ENCODE assay signal across 8 cellular contexts in the genomic region with DNA sequence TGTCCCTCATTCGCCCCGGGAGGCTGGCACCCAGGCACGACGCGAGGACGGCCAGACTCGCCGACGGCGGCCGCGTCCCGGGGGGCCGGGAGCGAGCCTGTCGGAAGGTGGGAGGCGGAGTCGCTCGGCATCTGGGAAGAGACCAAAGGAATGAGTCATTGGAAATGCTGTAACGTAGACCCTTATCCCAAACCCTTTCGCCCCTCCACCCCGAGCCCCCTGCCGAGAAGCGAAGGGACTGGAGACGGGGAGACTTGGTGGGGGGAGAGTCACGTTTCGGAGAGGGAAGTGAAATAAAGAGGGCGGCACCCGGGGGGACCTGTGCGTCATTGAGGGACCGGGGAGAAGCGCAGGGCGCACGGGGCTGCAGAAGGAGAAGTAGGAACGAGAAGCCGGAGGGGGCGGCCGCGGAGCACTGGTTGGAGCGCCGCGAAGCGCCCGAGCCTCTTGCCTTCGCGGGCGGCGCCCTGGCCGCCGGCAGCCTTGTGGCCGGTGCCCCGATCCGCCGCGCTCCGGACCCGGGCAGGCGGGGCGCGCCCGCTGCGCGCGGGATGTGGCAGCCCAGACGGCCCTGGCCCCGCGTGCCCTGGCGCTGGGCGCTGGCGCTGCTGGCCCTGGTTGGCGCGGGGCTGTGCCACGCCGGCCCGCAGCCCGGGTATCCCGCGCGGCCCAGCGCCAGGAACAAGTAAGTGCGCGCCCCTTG. TPM values are rescaled to one million over a fixed set of nuclear protein-coding genes. Genes with fewer than 3 reads are reported as not detected.
DNase-seq lines count a peak whose midpoint lies in the region; ATAC-seq and TF ChIP-seq lines count a peak whose summit lies in the region.

A gene (plus strand): TSS at position 369 of the 703 bp plus-strand sequence. CDS start 183 bp downstream, at position 552.

- ATAC-seq in HG03135 (IDR thresholded peaks at IDR 0.05; ENCODE audit: unreplicated experiment) (peak; percentile 43), esophagus mucosa (peak; percentile 44), GM21529 (IDR thresholded peaks at IDR 0.05; ENCODE audit: unreplicated experiment) (no peak)
- ATAC-seq in activated CD8-positive, alpha-beta T cell treated with anti-CD3 and anti-CD28 coated beads for 36 hours: peak; percentile 38
- ATAC-seq in naive thymus-derived CD4-positive, alpha-beta T cell: peak; percentile 79

- peak within 1 kb of the TSS; percentile 77 for H3K4me3 Mint-ChIP-seq in activated CD8-positive, alpha-beta T cell treated with anti-CD3 and anti-CD28 coated beads for 36 hours
- peak within 1 kb of the TSS; percentile 81 to 93 (median 90) for H3K4me3 Mint-ChIP-seq in naive thymus-derived CD4-positive, alpha-beta T cell

- peaks cover 41% of the 10 kb centered on the region for H3K27me3 Mint-ChIP-seq in activated CD8-positive, alpha-beta T cell treated with anti-CD3 and anti-CD28 coated beads for 36 hours
- H3K27me3 Mint-ChIP-seq in naive thymus-derived CD4-positive, alpha-beta T cell: peaks cover 19 to 55% (median 46%) of the 10 kb centered on the region in 5 donors

- peaks cover 10 to 15% of the 10 kb centered on the region in 2 donors for H3K27me3 ChIP-seq in naive thymus-derived CD4-positive, alpha-beta T cell (ENCODE audit: control insufficient read depth in 2 of 2, insufficient read depth in 2 of 2, low read length in 2 of 2)

- H3K9me3 Mint-ChIP-seq in activated CD8-positive, alpha-beta T cell treated with anti-CD3 and anti-CD28 coated beads for 36 hours: no peaks in the 10 kb centered on the region
- peaks cover 0 to 5% (median 0%) of the 10 kb centered on the region in 11 donors for H3K9me3 Mint-ChIP-seq in naive thymus-derived CD4-positive, alpha-beta T cell

- TF ChIP-seq CTCF in GM13976 (IDR thresholded peaks at IDR 0.05; ENCODE audit: borderline replicate concordance, control extremely low read depth, extremely low read depth, insufficient read depth, missing control alignments): no peak
- no peak for TF ChIP-seq CTCF in activated CD8-positive, alpha-beta T cell treated with anti-CD3 and anti-CD28 coated beads for 36 hours (IDR thresholded peaks at IDR 0.05)

- H3K27ac ChIP-seq in naive thymus-derived CD4-positive, alpha-beta T cell (ENCODE audit: low read depth, low read length): no peak within 1 kb of the TSS

- DNase-seq in GM13976 (ENCODE audit: low spot score) (peak; percentile 83), ureter (ENCODE audit: low spot score) (peak; percentile 71), NCI-H2029 treated with DMSO at 0.1 percent for 48 hours (lab: John Stamatoyannopoulos, UW) (no peak)
- DNase-seq in activated CD8-positive, alpha-beta T cell treated with anti-CD3 and anti-CD28 coated beads for 36 hours: peak; percentile 68
- DNase-seq in naive thymus-derived CD4-positive, alpha-beta T cell: peak; percentile 22 to 52 (median 35)

- intact Hi-C loops in activated CD8-positive, alpha-beta T cell treated with anti-CD3 and anti-CD28 coated beads for 36 hours (cut with micrococcal nuclease): loop anchor here (5.0 kb wide), 1 partner anchor 46 kb away; no protein-coding TSS in a partner anchor
- intact Hi-C loops in naive thymus-derived CD4-positive, alpha-beta T cell (cut with micrococcal nuclease): loop anchor here (1.0 to 5.0 kb wide), 3 partner anchors 39 to 60 kb away; no protein-coding TSS in a partner anchor

- POLR2A ChIA-PET in activated CD8-positive, alpha-beta T cell treated with anti-CD3 and anti-CD28 coated beads for 36 hours (lab: Charles Lee): interaction anchor here (1.0 to 1.3 kb wide), 2 partner anchors 40 to 44 kb away, joined by 3 read pairs; no protein-coding TSS in a partner anchor
- POLR2A ChIA-PET in naive thymus-derived CD4-positive, alpha-beta T cell (lab: Charles Lee): interaction anchor here (0.7 kb wide), 1 partner anchor 215 kb away, joined by 3 read pairs; no protein-coding TSS in a partner anchor

- no peaks in the 10 kb centered on the region for H3K36me3 ChIP-seq in naive thymus-derived CD4-positive, alpha-beta T cell (ENCODE audit: control insufficient read depth in 2 of 3, insufficient read depth in 3 of 3, low read length in 3 of 3)

- CTCF ChIA-PET in activated CD8-positive, alpha-beta T cell treated with anti-CD3 and anti-CD28 coated beads for 36 hours (lab: Charles Lee): interaction anchor here (0.8 to 1.2 kb wide), 3 partner anchors 62 to 545 kb away, joined by 3 read pairs; no protein-coding TSS in a partner anchor
- CTCF ChIA-PET in naive thymus-derived CD4-positive, alpha-beta T cell (lab: Charles Lee): no interaction called here

- peaks cover 27% of the 10 kb centered on the region for H3K4me1 Mint-ChIP-seq in activated CD8-positive, alpha-beta T cell treated with anti-CD3 and anti-CD28 coated beads for 36 hours (ENCODE audit: low read depth)
- peaks cover 17 to 28% (median 21%) of the 10 kb centered on the region in 7 donors for H3K4me1 Mint-ChIP-seq in naive thymus-derived CD4-positive, alpha-beta T cell

- H3K36me3 Mint-ChIP-seq in activated CD8-positive, alpha-beta T cell treated with anti-CD3 and anti-CD28 coated beads for 36 hours (ENCODE audit: low read depth): no peaks in the 10 kb centered on the region
- H3K36me3 Mint-ChIP-seq in naive thymus-derived CD4-positive, alpha-beta T cell: peaks cover 0 to 8% (median 0%) of the 10 kb centered on the region in 5 donors

- in situ Hi-C loops in GM13976 (cut with MboI; ENCODE audit: low sequenced_read_pairs, unreplicated experiment): no loop called here

- H3K27ac Mint-ChIP-seq in activated CD8-positive, alpha-beta T cell treated with anti-CD3 and anti-CD28 coated beads for 36 hours: peak within 1 kb of the TSS; percentile 40
- peak within 1 kb of the TSS in 5 of 9 donors; percentile 22 to 91 (median 65) for H3K27ac Mint-ChIP-seq in naive thymus-derived CD4-positive, alpha-beta T cell

- H3K9me3 ChIP-seq in naive thymus-derived CD4-positive, alpha-beta T cell (ENCODE audit: control insufficient read depth in 2 of 3, low read length in 3 of 3): no peaks in the 10 kb centered on the region

- H3K4me3 ChIP-seq in naive thymus-derived CD4-positive, alpha-beta T cell (ENCODE audit: low read length): peak within 1 kb of the TSS; percentile 54

- peaks cover 0 to 12% of the 10 kb centered on the region in 2 donors for H3K4me1 ChIP-seq in naive thymus-derived CD4-positive, alpha-beta T cell (ENCODE audit: control insufficient read depth in 2 of 2, insufficient read depth in 2 of 2, low read length in 2 of 2)

RNA-seq across cellular contexts. Expression of the gene that starts here (rescaled TPM):
- 10 to 100 TPM; 17.3 to 19.4 TPM for total RNA-seq in activated CD8-positive, alpha-beta T cell treated with anti-CD3 and anti-CD28 coated beads for 36 hours
- total RNA-seq in esophagus mucosa: 1.4 TPM
- 10 to 100 TPM in 3 of 5 experiments, 1 to 10 TPM in 2; 6.2 to 51.1 (median 16.9) TPM for total RNA-seq in naive thymus-derived CD4-positive, alpha-beta T cell
- polyA plus RNA-seq in naive thymus-derived CD4-positive, alpha-beta T cell: 1 to 10 TPM; 2.9 to 3.4 TPM
- total RNA-seq in ureter: 17.5 TPM
